Comparison of ENCODE assay signal across 10 cellular contexts in genomic region chr18:74836296-74837139, GRCh38.
DNase-seq lines count a peak whose midpoint lies in the region; ATAC-seq and TF ChIP-seq lines count a peak whose summit lies in the region.
"Had no signal": no experiment of that assay in that cellular context is flagged by ENCODE, and none has a peak within 500 bp of the region (broad histone marks: within the 10 kb centered on the region; RNA-seq: fewer than 3 reads in every experiment).

No MANE protein-coding gene starts in this region.

- H3K4me1 ChIP-seq in GM23338 (ENCODE audit: insufficient read depth) = peaks cover 5% of the 10 kb centered on the region; the same call in 1 of the 2 replicates
- peaks cover 4% of the 10 kb centered on the region for H3K4me1 ChIP-seq in ectodermal cell (ENCODE audit: control insufficient read depth, insufficient read depth, low read length)

- no peaks in the 10 kb centered on the region for H3K9me3 ChIP-seq in ectodermal cell (ENCODE audit: control insufficient read depth, low read length)

- peak; percentile 81 for ATAC-seq in GM23338
- ATAC-seq in GM21526 (IDR thresholded peaks at IDR 0.05; ENCODE audit: low FRiP score, unreplicated experiment) = no peak
- no peak for ATAC-seq in omental fat pad (ENCODE audit: low FRiP score)
- ATAC-seq: activated T-cell treated with anti-CD3 and anti-CD28 coated beads, Interleukin-2, amount 50 U/mL, for 72 hours had no signal

- H3K79me2 ChIP-seq in GM23338 (replicated peaks; ENCODE audit: insufficient read depth) = no peaks in the 10 kb centered on the region

- H3K9me2 ChIP-seq in GM23338 (ENCODE audit: insufficient read depth) = 0 out of 2 replicates have a peak, but pooled peaks cover 3% of the 10 kb centered on the region

- TF ChIP-seq CTCF in GM23338 (conservative IDR thresholded peaks at IDR 0.05; ENCODE audit: low read depth in 2 of 2) (no peak), omental fat pad (IDR thresholded peaks at IDR 0.05) (no peak)

- H3F3A ChIP-seq in GM23338 (replicated peaks; ENCODE audit: low read depth) = no peaks in the 10 kb centered on the region

- peak; percentile 25 for DNase-seq in GM23338 (ENCODE audit: low spot score)
- DNase-seq in NCI-H345 (lab: John Stamatoyannopoulos, UW) = peak; percentile 89
- peak; percentile 44 for DNase-seq in myocyte (ENCODE audit: low read depth)
- no peak for DNase-seq in omental fat pad (ENCODE audit: low spot score)
- DNase-seq in DMS114 treated with DMSO at 0.1 percent for 48 hours (lab: John Stamatoyannopoulos, UW; ENCODE audit: unreplicated experiment) = no peak
- no peak for DNase-seq in RKO (ENCODE audit: low spot score)
- DNase-seq: activated T-cell treated with anti-CD3 and anti-CD28 coated beads, Interleukin-2, amount 50 U/mL, for 72 hours; glutamatergic neuron had no signal

- WGBS in ectodermal cell, 2 experiments = 72 to 80% methylated on average over 7 to 8 of the region's 8 CpGs

- H3K9me3 Mint-ChIP-seq in GM23338 = no peaks in the 10 kb centered on the region
- H3K9me3 Mint-ChIP-seq: activated T-cell treated with anti-CD3 and anti-CD28 coated beads, Interleukin-2, amount 50 U/mL, for 72 hours had no signal

- no peak overlapping the region for H3K4me2 ChIP-seq in GM23338

- peak overlapping the region; percentile 52; the same call in 1 of the 2 replicates for H2AFZ ChIP-seq in GM23338

- H4K20me1 ChIP-seq in GM23338 (replicated peaks; ENCODE audit: insufficient read depth) = no peaks in the 10 kb centered on the region

- H3K27ac Mint-ChIP-seq in GM23338 = no peak overlapping the region; the same call in 1 of the 2 replicates
- H3K27ac Mint-ChIP-seq: activated T-cell treated with anti-CD3 and anti-CD28 coated beads, Interleukin-2, amount 50 U/mL, for 72 hours had no signal

- peaks cover 27% of the 10 kb centered on the region for H3K4me1 Mint-ChIP-seq in GM23338

- peaks cover 3% of the 10 kb centered on the region for H3K27me3 Mint-ChIP-seq in GM23338 (ENCODE audit: insufficient read depth, low read depth, poor library complexity)

- H3K36me3 Mint-ChIP-seq in GM23338 (ENCODE audit: low read depth) = no peaks in the 10 kb centered on the region

- no peaks in the 10 kb centered on the region for H3K27me3 ChIP-seq in GM23338 (ENCODE audit: insufficient read depth)
- H3K27me3 ChIP-seq in ectodermal cell (ENCODE audit: control insufficient read depth, insufficient read depth, low read length, poor library complexity, severe bottlenecking) = no peaks in the 10 kb centered on the region

- H3K36me3 ChIP-seq in GM23338 (ENCODE audit: insufficient read depth) (no peaks in the 10 kb centered on the region), ectodermal cell (ENCODE audit: control insufficient read depth, insufficient read depth, low read length) (no peaks in the 10 kb centered on the region)

- H3K4me3 Mint-ChIP-seq in GM23338 = no peak overlapping the region
- H3K4me3 Mint-ChIP-seq: activated T-cell treated with anti-CD3 and anti-CD28 coated beads, Interleukin-2, amount 50 U/mL, for 72 hours had no signal

- H3K4me3 ChIP-seq in GM23338 (no peak overlapping the region), ectodermal cell (ENCODE audit: insufficient read depth, low read depth, low read length) (no peak overlapping the region)

- H3K27ac ChIP-seq in GM23338 (ENCODE audit: low read depth) = no peak overlapping the region
- peak overlapping the region; percentile 5 for H3K27ac ChIP-seq in ectodermal cell (ENCODE audit: insufficient read depth, low read depth, low read length, poor library complexity, severe bottlenecking)

TF ChIP-seq in GM23338, 12 proteins besides CTCF, POLR2A, EP300 and RAD21:
- no peak for TF ChIP-seq CREB1 (CRISPR knock-in tag; IDR thresholded peaks at IDR 0.05; ENCODE audit: low read depth)
- no peak for TF ChIP-seq STAT1 (IDR thresholded peaks at IDR 0.05; ENCODE audit: unreplicated experiment)
- no peak for TF ChIP-seq EZH2 (IDR thresholded peaks at IDR 0.05; ENCODE audit: low read depth, unreplicated experiment)
- TF ChIP-seq ZNF114 (CRISPR knock-in tag; IDR thresholded peaks at IDR 0.05) = no peak
- no peak for TF ChIP-seq ZNF462 (CRISPR knock-in tag; IDR thresholded peaks at IDR 0.05)

Comparison
In these comparisons a context has a peak if more than half of its experiments do, and no peak if none do; other contexts are left out.
1. DNase-seq: peak in GM23338 (single experiment), NCI-H345 (single experiment) and myocyte (single experiment); none in omental fat pad (single experiment), DMS114 treated with DMSO at 0.1 percent for 48 hours (single experiment) and RKO (single experiment).